8 cellular contexts compared by ENCODE assay signal in genomic region chr16:22007159-22007508, GRCh38. TPM values are rescaled to one million over a fixed set of nuclear protein-coding genes. Genes with fewer than 3 reads are reported as not detected.
DNase-seq lines count a peak whose midpoint lies in the region; ATAC-seq and TF ChIP-seq lines count a peak whose summit lies in the region.

No MANE protein-coding gene starts in this region.

- CTCF ChIA-PET in mammary epithelial cell (lab: Charles Lee; ENCODE audit: low non-redundant PET), result interaction anchor here (1.1 to 1.4 kb wide), 2 partner anchors 64 to 71 kb away, joined by 4 to 8 read pairs; no protein-coding TSS in a partner anchor

- H2AFZ ChIP-seq in ACC112 (ENCODE audit: low read length, unreplicated experiment), result peak overlapping the region; percentile 98
- peak overlapping the region; percentile 92 for H2AFZ ChIP-seq in mammary epithelial cell (ENCODE audit: low read depth, low read length)

- H3K9me3 ChIP-seq in HUES6 (ENCODE audit: control insufficient read depth, insufficient read depth, low read depth, low read length) (no peaks in the 10 kb centered on the region), mammary epithelial cell (replicated peaks; ENCODE audit: insufficient read depth, low read length) (no peaks in the 10 kb centered on the region), mucosa of stomach (ENCODE audit: control insufficient read depth, low read length) (no peaks in the 10 kb centered on the region)

- H3K4me3 ChIP-seq in ACC112 (ENCODE audit: low read depth, low read length) (peak overlapping the region; percentile 99), HUES6 (ENCODE audit: low read depth, low read length) (peak overlapping the region; percentile 76), mammary epithelial cell (replicated peaks in 1 of 3; ENCODE audit: insufficient read depth in 1 of 3, low read depth in 2 of 3, low read length in 3 of 3) (peak overlapping the region; percentile 96 to 99 (median 97)), mucosa of stomach (ENCODE audit: low read length) (peak overlapping the region; percentile 58)

- H3K27ac ChIP-seq in ACC112 (ENCODE audit: low read depth, low read length) (no peak overlapping the region), HUES6 (ENCODE audit: low read depth, low read length) (no peak overlapping the region), mammary epithelial cell (ENCODE audit: insufficient read depth, low read depth, low read length) (peak overlapping the region; percentile 83)

- TF ChIP-seq CTCF in mammary epithelial cell (conservative IDR thresholded peaks at IDR 0.05 in 1 of 2, IDR thresholded peaks at IDR 0.05 in 1 of 2; ENCODE audit: extremely low read depth in 1 of 2, insufficient read depth in 1 of 2, low read depth in 1 of 2, low read length in 2 of 2), result no peak

- WGBS in mammary epithelial cell (ENCODE audit: low coverage, missing lambda C conversion rate), result 1% methylated on average over 7 of the region's 8 CpGs

- DNase-seq in mammary epithelial cell (no peak), NCI-H2196 (lab: John Stamatoyannopoulos, UW; ENCODE audit: unreplicated experiment) (no peak), GM19238 (ENCODE audit: insufficient read length, low spot score) (no peak)

- H3K4me2 ChIP-seq in mammary epithelial cell (ENCODE audit: insufficient read depth, low read depth, low read length), result peak overlapping the region; percentile 89

- intact Hi-C loops in mammary epithelial cell (cut with micrococcal nuclease), result loop anchor here (1.0 to 10.0 kb wide), 2 partner anchors 19 to 288 kb away; partner anchors contain the start of gene POLR3E

- in situ Hi-C loops in mammary epithelial cell (cut with MboI; ENCODE audit: low sequenced_read_pairs in 2 of 2), result loop anchor here in 1 of 2 donors (5.0 kb wide), 1 partner anchor 65 kb away; no protein-coding TSS in a partner anchor

- H4K20me1 ChIP-seq in mammary epithelial cell (ENCODE audit: insufficient read depth, low read length), result no peaks in the 10 kb centered on the region

- H3K79me2 ChIP-seq in ACC112 (ENCODE audit: control insufficient read depth, insufficient read depth, low read length, unreplicated experiment), result peaks cover 47% of the 10 kb centered on the region
- peaks cover 56% of the 10 kb centered on the region for H3K79me2 ChIP-seq in mammary epithelial cell (ENCODE audit: insufficient read depth, low read length)

- no peaks in the 10 kb centered on the region for H3K36me3 ChIP-seq in ACC112 (ENCODE audit: insufficient read depth, low read length)
- no peaks in the 10 kb centered on the region for H3K36me3 ChIP-seq in HUES6 (ENCODE audit: control insufficient read depth, insufficient read depth, low read length)
- no peaks in the 10 kb centered on the region for H3K36me3 ChIP-seq in mammary epithelial cell (ENCODE audit: insufficient read depth, low read length)
- H3K36me3 ChIP-seq in mucosa of stomach (ENCODE audit: control insufficient read depth, insufficient read depth, low read length), result no peaks in the 10 kb centered on the region

- H3K9ac ChIP-seq in HUES6 (ENCODE audit: low read length) (peak overlapping the region; percentile 1), mammary epithelial cell (ENCODE audit: insufficient read depth, low read length) (peak overlapping the region; percentile 76), mucosa of stomach (ENCODE audit: low read length) (peak overlapping the region; percentile 87)

- no TSS peak for BruUV-seq in mammary epithelial cell (replicated peaks; lab: Mats Ljungman, UMichigan)

- no peak for ATAC-seq in HG03135 (IDR thresholded peaks at IDR 0.05; ENCODE audit: unreplicated experiment)
- ATAC-seq in GM18909 (IDR thresholded peaks at IDR 0.05; ENCODE audit: poor library complexity, unreplicated experiment), result no peak

- no peaks in the 10 kb centered on the region for H3K27me3 ChIP-seq in ACC112 (ENCODE audit: insufficient read depth, low read length)
- H3K27me3 ChIP-seq in HUES6 (ENCODE audit: control insufficient read depth, insufficient read depth, low read length), result peaks cover 32% of the 10 kb centered on the region; the same call in 1 of the 2 replicates
- no peaks in the 10 kb centered on the region for H3K27me3 ChIP-seq in mammary epithelial cell (ENCODE audit: insufficient read depth, low read length)
- no peaks in the 10 kb centered on the region for H3K27me3 ChIP-seq in mucosa of stomach (ENCODE audit: control insufficient read depth, insufficient read depth, low read length)

- dilution Hi-C loops in mammary epithelial cell (cut with HindIII; ENCODE audit: low sequenced_read_pairs), result no loop called here

- H3K4me1 ChIP-seq in ACC112 (ENCODE audit: control insufficient read depth, insufficient read depth, low read length, unreplicated experiment) (peaks cover 16% of the 10 kb centered on the region), HUES6 (ENCODE audit: control insufficient read depth, insufficient read depth, low read length) (peaks cover 3% of the 10 kb centered on the region; the same call in 1 of the 2 replicates), mammary epithelial cell (ENCODE audit: insufficient read depth, low read length) (peaks cover 26% of the 10 kb centered on the region), mucosa of stomach (ENCODE audit: control insufficient read depth, insufficient read depth, low read length) (peaks cover 6% of the 10 kb centered on the region)

RNA-seq across cellular contexts. Expression of gene MOSMO, which starts 0.8 kb away (rescaled TPM):
- 10 to 100 TPM; 19.0 to 34.8 TPM for total RNA-seq in mammary epithelial cell
- 22.6 TPM for polyA plus RNA-seq in mammary epithelial cell
- polyA minus RNA-seq in mammary epithelial cell, result 23.4 TPM

RNA-seq across cellular contexts. Expression of gene PDZD9, which starts 6.2 kb away (rescaled TPM):
- not detected for total RNA-seq in mammary epithelial cell
- polyA plus RNA-seq in mammary epithelial cell, result 0.05 TPM
- polyA minus RNA-seq in mammary epithelial cell, result not detected

RNA-seq across cellular contexts. Expression of gene UQCRC2, which starts 54.0 kb away (rescaled TPM):
- 100 to 1,000 TPM; 181 to 205 TPM for total RNA-seq in mammary epithelial cell
- 168 TPM for polyA plus RNA-seq in mammary epithelial cell
- polyA minus RNA-seq in mammary epithelial cell, result 208 TPM

Comparison
In these comparisons a context has a peak if more than half of its experiments do, and no peak if none do; other contexts are left out.
1. H3K9ac ChIP-seq: peak in every context shown above with its lines; median percentile 87 in mucosa of stomach; 76 in mammary epithelial cell; 1 in HUES6.